13 cellular contexts compared by ENCODE assay signal in the genomic region with DNA sequence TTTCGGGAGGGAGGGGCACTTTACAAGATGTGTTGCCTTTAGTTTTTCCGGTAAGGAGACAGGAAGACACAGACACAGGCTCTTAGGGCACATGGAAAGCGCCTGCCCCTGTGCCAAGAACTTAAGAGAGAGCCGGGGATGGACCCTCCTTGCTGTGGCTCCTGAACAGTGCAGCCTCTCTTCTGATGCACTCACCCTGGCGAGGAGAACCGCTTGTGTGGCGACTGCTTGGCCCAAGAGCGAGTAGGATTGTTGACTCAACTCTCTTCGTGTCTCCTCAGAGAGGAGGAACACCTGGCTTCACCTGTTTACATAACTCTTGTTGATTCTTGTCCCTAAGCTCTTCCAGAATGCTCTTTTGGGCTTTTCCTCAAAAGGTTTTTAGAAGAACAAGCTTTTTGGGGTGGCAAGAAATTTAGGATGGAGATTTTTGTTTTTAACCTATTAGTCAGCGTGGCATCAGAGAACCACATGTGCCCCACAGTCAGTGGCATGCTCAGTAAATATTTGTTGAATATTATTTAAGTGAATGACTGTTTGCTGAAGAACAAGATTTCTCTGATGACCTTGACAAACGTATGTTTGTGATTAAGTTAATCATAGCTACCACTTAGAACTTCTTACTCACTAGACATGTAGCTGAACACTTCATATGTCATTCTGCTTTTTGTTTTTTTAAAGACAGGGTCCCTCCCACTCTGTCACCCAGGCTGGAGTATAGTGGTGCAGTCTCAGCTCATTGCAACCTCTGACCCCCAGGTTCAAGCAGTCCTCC.
DNase-seq lines count a peak whose midpoint lies in the region; ATAC-seq and TF ChIP-seq lines count a peak whose summit lies in the region.
"Had no signal": no experiment of that assay in that cellular context is flagged by ENCODE, and none has a peak within 500 bp of the region (broad histone marks: within the 10 kb centered on the region; RNA-seq: fewer than 3 reads in every experiment).

No MANE protein-coding gene starts in this region.

- 58 to 75% methylated on average over 11 of the region's 11 CpGs for WGBS in lung, 2 donors
- no CpG with 5 or more reads among the region's 11 CpGs for WGBS in H9 (ENCODE audit: extremely low coverage, insufficient read length, low lambda C conversion rate)

- H3K27ac ChIP-seq in lung (ENCODE audit: low read depth in 1 of 2, low read length in 1 of 2) = peak overlapping the region in 1 of 2 donors; percentile 11
- no peak overlapping the region for H3K27ac ChIP-seq in H9 (ENCODE audit: insufficient read length, low read depth, low read length)
- H3K27ac ChIP-seq: BLaER1, WERI-Rb-1 had no signal

- no peak overlapping the region for H3K14ac ChIP-seq in H9 (ENCODE audit: insufficient read depth, low read length)

- no peak overlapping the region for H3K18ac ChIP-seq in H9 (ENCODE audit: insufficient read length, low read depth, low read length)

- peaks cover 0 to 2% (median 0%) of the 10 kb centered on the region in 5 experiments for H3K9me3 Mint-ChIP-seq in brain
- H3K9me3 Mint-ChIP-seq in H9 = no peaks in the 10 kb centered on the region

- no peaks in the 10 kb centered on the region for H3K79me1 ChIP-seq in H9 (ENCODE audit: insufficient read depth, low read depth, low read length, poor library complexity, severe bottlenecking)

- H3K4me1 ChIP-seq in lung (ENCODE audit: control insufficient read depth in 2 of 2, insufficient read depth in 2 of 2, low read length in 2 of 2) (peaks cover 8 to 30% of the 10 kb centered on the region in 2 donors), H9 (ENCODE audit: insufficient read depth, low read length) (peaks cover 3% of the 10 kb centered on the region; the same call in 1 of the 2 replicates)
- H3K4me1 ChIP-seq: BLaER1 had no signal

- DNase-seq in AG10803 (ENCODE audit: low read depth) = peak; percentile 43
- DNase-seq in NCI-H2029 (lab: John Stamatoyannopoulos, UW) = peak; percentile 97
- DNase-seq in lung (ENCODE audit: low spot score) = peak; percentile 31
- DNase-seq in Kasumi-1 (lab: John Stamatoyannopoulos, UW) = no peak
- no peak for DNase-seq in NCI-H82 (lab: John Stamatoyannopoulos, UW)
- DNase-seq in H9 = no peak
- DNase-seq: activated T-cell treated with anti-CD3 and anti-CD28 coated beads, Interleukin-2, amount 50 U/mL, for 48 hours; cortex of kidney; midbrain had no signal

- H4K5ac ChIP-seq in H9 (ENCODE audit: insufficient read length, low read depth, low read length) = no peak overlapping the region

- H3K4me3 ChIP-seq in AG10803 (ENCODE audit: low read length) (no peak overlapping the region), lung (no peak overlapping the region)
- H3K4me3 ChIP-seq: BLaER1 had no signal

- H3K4me3 Mint-ChIP-seq in brain = peak overlapping the region in 1 of 5 experiments; percentile 39
- H3K4me3 Mint-ChIP-seq in H9 = no peak overlapping the region

- no peak overlapping the region for H3K9ac ChIP-seq in H9 (ENCODE audit: extremely low read depth, insufficient read length, low read length)
- H3K9ac ChIP-seq: BLaER1 had no signal

- no peak overlapping the region for H2BK12ac ChIP-seq in H9 (ENCODE audit: insufficient read length, low read depth, low read length)

- no peak overlapping the region for H2BK5ac ChIP-seq in H9 (ENCODE audit: insufficient read length, low read length)

- H3K27me3 Mint-ChIP-seq in brain (no peaks in the 10 kb centered on the region), H9 (ENCODE audit: low read depth) (no peaks in the 10 kb centered on the region)

- H3K9me3 ChIP-seq in lung (ENCODE audit: control insufficient read depth in 2 of 2, insufficient read depth in 1 of 2, low read length in 1 of 2) = no peaks in the 10 kb centered on the region
- H3K9me3 ChIP-seq in H9 (ENCODE audit: control insufficient read depth, low read depth, low read length) = no peaks in the 10 kb centered on the region
- H3K9me3 ChIP-seq: BLaER1 had no signal

- no peak for ATAC-seq in lung (ENCODE audit: insufficient read depth, low FRiP score)
- ATAC-seq in GM18858 (IDR thresholded peaks at IDR 0.05; ENCODE audit: unreplicated experiment) = no peak

- H3K4me1 Mint-ChIP-seq in brain (peaks cover 61% of the 10 kb centered on the region), H9 (peaks cover 28 to 44% of the 10 kb centered on the region in 2 experiments)

- H2AFZ ChIP-seq in H9 (ENCODE audit: low read length) = no peak overlapping the region

- no peaks in the 10 kb centered on the region for H3K23me2 ChIP-seq in H9 (ENCODE audit: insufficient read length, low read depth, low read length, poor library complexity, severe bottlenecking)

- H2BK15ac ChIP-seq in H9 (ENCODE audit: low read depth, low read length) = no peak overlapping the region

- H2BK120ac ChIP-seq in H9 (ENCODE audit: low read depth, low read length, poor library complexity, severe bottlenecking) = no peak overlapping the region

- H3K4ac ChIP-seq in H9 (ENCODE audit: low read depth, low read length) = no peak overlapping the region

- no peak overlapping the region for H3K56ac ChIP-seq in H9 (ENCODE audit: insufficient read length, low read depth, low read length)

- H4K8ac ChIP-seq in H9 (replicated peaks; ENCODE audit: insufficient read length, low read depth, low read length) = no peak overlapping the region

- H3K27ac Mint-ChIP-seq in brain (peak overlapping the region in 3 of 5 experiments; percentile 39 to 89 (median 47)), H9 (no peak overlapping the region; a peak in 1 of 7 replicates)

- no peak overlapping the region for H2BK20ac ChIP-seq in H9 (ENCODE audit: low read depth, low read length, poor library complexity, severe bottlenecking)

- H2AK5ac ChIP-seq in H9 (ENCODE audit: insufficient read length, low read length) = no peak overlapping the region

- H3K4me2 ChIP-seq in H9 (ENCODE audit: insufficient read depth, insufficient read length, low read length) = no peak overlapping the region
- H3K4me2 ChIP-seq: BLaER1 had no signal

- TF ChIP-seq CTCF in AG10803 (conservative IDR thresholded peaks at IDR 0.05; ENCODE audit: low read length) = no peak
- TF ChIP-seq CTCF in brain (conservative IDR thresholded peaks at IDR 0.05) = no peak
- TF ChIP-seq CTCF in lung (IDR thresholded peaks at IDR 0.05; ENCODE audit: control extremely low read depth, extremely low read depth) = no peak
- TF ChIP-seq CTCF in H9 (conservative IDR thresholded peaks at IDR 0.05) = no peak

- H3K36me3 ChIP-seq in lung (ENCODE audit: control insufficient read depth in 2 of 2, insufficient read depth in 2 of 2, low read length in 2 of 2) = no peaks in the 10 kb centered on the region
- H3K36me3 ChIP-seq: BLaER1, WERI-Rb-1 had no signal

- no peaks in the 10 kb centered on the region for H3K79me2 ChIP-seq in H9 (ENCODE audit: insufficient read depth, low read length)

- H3T11ph ChIP-seq in H9 (ENCODE audit: low read length) = no peak overlapping the region

- H3K27me3 ChIP-seq in lung (ENCODE audit: control insufficient read depth, insufficient read depth) (no peaks in the 10 kb centered on the region), H9 (ENCODE audit: insufficient read depth, low read length) (no peaks in the 10 kb centered on the region)
- H3K27me3 ChIP-seq: BLaER1 had no signal

- no peaks in the 10 kb centered on the region for H4K20me1 ChIP-seq in H9 (ENCODE audit: control insufficient read depth, insufficient read depth, insufficient read length)
- H4K20me1 ChIP-seq: BLaER1 had no signal

- no peak overlapping the region for H4K91ac ChIP-seq in H9 (ENCODE audit: insufficient read length, low read depth, low read length)

- H3K23ac ChIP-seq in H9 (ENCODE audit: insufficient read length, low read depth, low read length) = no peak overlapping the region

- H3K36me3 Mint-ChIP-seq in brain (peaks cover 14% of the 10 kb centered on the region), H9 (ENCODE audit: insufficient read depth in 1 of 3, low read depth in 3 of 3) (no peaks in the 10 kb centered on the region)

Comparison
In these comparisons a context has a peak if more than half of its experiments do, and no peak if none do; other contexts are left out.
1. DNase-seq: peak in AG10803 (single experiment), NCI-H2029 (single experiment) and lung (single experiment); none in Kasumi-1 (0 of 2), NCI-H82 (single experiment) and H9 (single experiment).
2. H3K27ac Mint-ChIP-seq: peak in brain (3 of 5); none in H9 (0 of 3).